26 cellular contexts compared by ENCODE assay signal in genomic region chr22:19710769-19711106, GRCh38. TPM values are rescaled to one million over a fixed set of nuclear protein-coding genes. Genes with fewer than 3 reads are reported as not detected.
A peak's percentile ranks its signal among the peaks of the same experiment; 100 is the strongest.
DNase-seq lines count a peak whose midpoint lies in the region; ATAC-seq, FAIRE-seq and TF ChIP-seq lines count a peak whose summit lies in the region.
"Had no signal": no experiment of that assay in that cellular context is flagged by ENCODE, and none has a peak within 500 bp of the region (broad histone marks: within the 10 kb centered on the region; RNA-seq: fewer than 3 reads in every experiment).

No MANE protein-coding gene starts in this region.

- peaks cover 27% of the 10 kb centered on the region; the same call in 1 of the 2 replicates for H4K20me1 ChIP-seq in K562 (replicated peaks; ENCODE audit: control insufficient read depth, insufficient read depth, low read length)

- WGBS in K562 (ENCODE audit: insufficient coverage, low coverage, missing lambda C conversion rate) = 43% methylated on average over 6 of the region's 6 CpGs

- TF ChIP-seq EP300 in K562 (IDR thresholded peaks at IDR 0.05; ENCODE audit: low read length) = no peak

- in situ Hi-C loops in K562 (cut with MboI) = no loop called here
- in situ Hi-C loops in KBM-7 (cut with MboI; ENCODE audit: low pct_unique_long_range_greater_than_20kb, low sequenced_read_pairs) = no loop called here

- H3K27ac ChIP-seq in K562 (ENCODE audit: extremely low read depth, low read depth, low read length) (no peak overlapping the region), kidney (ENCODE audit: low read depth in 2 of 2, low read length in 2 of 2) (no peak overlapping the region), vagina (peak overlapping the region; percentile 83)
- H3K27ac ChIP-seq: A549, PC-9, SJSA1 had no signal

- H3K36me3 ChIP-seq in GM06990 (ENCODE audit: control insufficient read depth, insufficient read depth, low read length) (no peaks in the 10 kb centered on the region), K562 (ENCODE audit: control insufficient read depth, insufficient read depth, low read length) (no peaks in the 10 kb centered on the region), kidney (ENCODE audit: control insufficient read depth in 1 of 2, insufficient read depth in 2 of 2, low read length in 2 of 2) (no peaks in the 10 kb centered on the region), vagina (no peaks in the 10 kb centered on the region)
- H3K36me3 ChIP-seq: MG63, SJSA1 had no signal

- no peaks in the 10 kb centered on the region for H3K9me3 ChIP-seq in K562 (replicated peaks; ENCODE audit: control insufficient read depth, insufficient read depth, low read depth, low read length)
- H3K9me3 ChIP-seq in kidney (ENCODE audit: control insufficient read depth in 1 of 2, low read length in 2 of 2) = no peaks in the 10 kb centered on the region
- H3K9me3 ChIP-seq in vagina = no peaks in the 10 kb centered on the region
- H3K9me3 ChIP-seq: A549, MG63, SJSA1 had no signal

- TF ChIP-seq CTCF in GM06990 (IDR thresholded peaks at IDR 0.05; ENCODE audit: insufficient read depth, low read length, poor library complexity, severe bottlenecking) (no peak), K562 (IDR thresholded peaks at IDR 0.05 in 2 of 3, conservative IDR thresholded peaks at IDR 0.05 in 1 of 3; ENCODE audit: insufficient read depth in 2 of 3, low read depth in 1 of 3, low read length in 3 of 3) (no peak), kidney (IDR thresholded peaks at IDR 0.05; ENCODE audit: borderline replicate concordance, extremely low read depth, insufficient read depth) (no peak), vagina (IDR thresholded peaks at IDR 0.05) (no peak)

- H3K4me1 ChIP-seq in K562 (replicated peaks in 1 of 2; ENCODE audit: control insufficient read depth in 2 of 2, insufficient read depth in 2 of 2, low read length in 2 of 2) = peaks cover 16 to 62% of the 10 kb centered on the region in 2 experiments
- peaks cover 0 to 4% of the 10 kb centered on the region in 2 donors for H3K4me1 ChIP-seq in kidney (ENCODE audit: control insufficient read depth in 1 of 2, insufficient read depth in 1 of 2, low read depth in 1 of 2, low read length in 2 of 2)
- peaks cover 41% of the 10 kb centered on the region for H3K4me1 ChIP-seq in vagina

- TF ChIP-seq POLR2A in K562 (conservative IDR thresholded peaks at IDR 0.05) (no peak), vagina (IDR thresholded peaks at IDR 0.05) (no peak)

- POLR2A ChIA-PET in K562 (lab: Yijun Ruan, JAX) = interaction anchor here (0.5 to 6.0 kb wide), 10 partner anchors 9 to 588 kb away, joined by 3 to 52 read pairs (median 6); no protein-coding TSS in a partner anchor

- H3K79me2 ChIP-seq in K562 (ENCODE audit: control insufficient read depth, insufficient read depth, low read length) = no peaks in the 10 kb centered on the region; the same call in 2 of the 3 replicates

- H3K4me2 ChIP-seq in K562 (ENCODE audit: insufficient read depth, low read length) = no peak overlapping the region
- H3K4me2 ChIP-seq: A549, PC-9 had no signal

- DNase-seq in GM06990 (ENCODE audit: extremely low read depth, insufficient read length) (peak; percentile 2), K562 (ENCODE audit: extremely low read depth in 1 of 4, low spot score in 3 of 4) (no peak), kidney (peak; percentile 48), vagina (ENCODE audit: extremely low spot score in 2 of 2) (no peak), KBM-7 (no peak), NCI-H345 (lab: John Stamatoyannopoulos, UW) (no peak)
- DNase-seq: AML-193; CD4-positive, alpha-beta memory T cell; COR-L47; DMS53; MG63; NCI-H2029; NCI-H446 treated with DMSO at 0.1 percent for 48 hours; NCI-H526; NCI-H82; NK-92 treated with Interleukin-12 subunit alpha and Interleukin-12 subunit beta, amount 100 ng/mL, for 24 hours; PC-9 had no signal

- H3K9me1 ChIP-seq in K562 (ENCODE audit: control insufficient read depth, insufficient read depth, low read length) = peaks cover 5% of the 10 kb centered on the region

- BruUV-seq in K562 (replicated peaks; lab: Mats Ljungman, UMichigan) = no TSS peak

- no peak for TF ChIP-seq RAD21 in K562 (CRISPR knock-in tag; conservative IDR thresholded peaks at IDR 0.05 in 1 of 2, IDR thresholded peaks at IDR 0.05 in 1 of 2)

- CTCF ChIA-PET in K562 (lab: Yijun Ruan, JAX; ENCODE audit: low intra/inter-chr PET ratio) = interaction anchor here (0.7 kb wide), 1 partner anchor 303 kb away, joined by 3 read pairs; no protein-coding TSS in a partner anchor

- no peak for ATAC-seq in K562
- ATAC-seq in HG02840 (IDR thresholded peaks at IDR 0.05; ENCODE audit: low FRiP score, unreplicated experiment) = no peak
- ATAC-seq: A549, GM12878 had no signal

- intact Hi-C loops in K562 (cut with micrococcal nuclease) (loop anchor here (10.0 kb wide), 1 partner anchor 46 kb away; no protein-coding TSS in a partner anchor), kidney (cut with DNase I) (no loop called here), vagina (cut with DNase I) (no loop called here)

- H2AFZ ChIP-seq in K562 (ENCODE audit: low read depth, low read length) = no peak overlapping the region
- H2AFZ ChIP-seq: PC-9 had no signal

- peaks cover 1% of the 10 kb centered on the region; the same call in 1 of the 2 replicates for H3K27me3 ChIP-seq in GM06990 (replicated peaks; ENCODE audit: control insufficient read depth, insufficient read depth, low read length)
- peaks cover 29 to 55% of the 10 kb centered on the region in 2 experiments; a peak in 4 of 5 replicates for H3K27me3 ChIP-seq in K562 (ENCODE audit: control insufficient read depth in 2 of 2, insufficient read depth in 2 of 2, low read length in 2 of 2)
- H3K27me3 ChIP-seq in vagina = no peaks in the 10 kb centered on the region
- H3K27me3 ChIP-seq: MG63, SJSA1 had no signal

- H3K9ac ChIP-seq in K562 (ENCODE audit: insufficient read depth in 1 of 2, low read depth in 2 of 2, low read length in 2 of 2) = peak overlapping the region in 1 of 2 experiments; percentile 45; a peak in 2 of 4 replicates
- H3K9ac ChIP-seq in kidney (ENCODE audit: low read length in 2 of 2) = no peak overlapping the region

- FAIRE-seq in K562 (lab: Jason Lieb, UNC) (no peak), kidney (lab: Jason Lieb, UNC) (no peak)
- FAIRE-seq: A549, G401.6, GM12878 had no signal

- H3K4me3 ChIP-seq in GM06990 (replicated peaks; ENCODE audit: low read depth, low read length) = no peak overlapping the region
- H3K4me3 ChIP-seq in K562 = no peak overlapping the region
- no peak overlapping the region for H3K4me3 ChIP-seq in kidney (ENCODE audit: low read length in 2 of 2)
- no peak overlapping the region for H3K4me3 ChIP-seq in vagina
- H3K4me3 ChIP-seq: A549, GM12878, MG63, PC-9, SJSA1 had no signal

RNA-seq across cellular contexts. Expression of gene SEPTIN5, which starts 3.6 kb away (rescaled TPM):
- 625 and 1,610 TPM in 2 replicates for total RNA-seq in K562 (2011; cell fraction: chromatin; rRNA removed; ENCODE audit: low replicate concordance)
- 538 and 650 TPM in 2 replicates for total RNA-seq in K562 (2011; cell fraction: nucleolus; rRNA removed)
- total RNA-seq in K562 (2011; cell fraction: nucleoplasm; rRNA removed) = 407 and 495 TPM in 2 replicates
- total RNA-seq in K562 (2014; rRNA removed) (116 and 125 TPM in 2 replicates), K562 (2014; rRNA removed; fragmentation: Illumina TruSeq; extraction: Trizol) (92.5 and 94.6 TPM in 2 replicates), K562 (2015; rRNA removed; fragmentation: Illumina TruSeq; extraction: Trizol) (28.1 and 34.9 TPM in 2 replicates), K562 (2021) (177 and 195 TPM in 2 replicates), kidney (10.4 TPM), vagina (67.3 TPM)
- polyA plus RNA-seq in K562 (2011; rRNA removed) (119 and 238 TPM in 2 replicates), K562 (2014; fragmentation: Illumina TruSeq; extraction: Trizol) (135 and 164 TPM in 2 replicates), K562 (2014; fragmentation: Nextera tagmentation; extraction: Ambion mirVana) (1 to 10 TPM in 1 of 2 experiments, under 1 TPM in 1; 0.03 to 1.9 TPM), K562 (2014; rRNA removed) (129 and 135 TPM in 2 replicates), kidney (ENCODE audit: insufficient read depth, low read depth, low replicate concordance) (13.0 TPM)
- 143 and 156 TPM in 2 replicates for polyA plus RNA-seq in K562 (2011; cell fraction: cytosol; rRNA removed)
- 671 and 957 TPM in 2 replicates for polyA plus RNA-seq in K562 (2011; cell fraction: nucleus; rRNA removed)
- polyA plus RNA-seq in K562 (2012) = 122 and 123 TPM in 2 replicates
- polyA minus RNA-seq in K562 (2011; rRNA and poly(A)+ RNA removed) = 306 and 458 TPM in 2 replicates
- polyA minus RNA-seq in K562 (2011; cell fraction: cytosol; rRNA and poly(A)+ RNA removed) = 83.2 and 205 TPM in 2 replicates
- 284 and 666 TPM in 2 replicates for polyA minus RNA-seq in K562 (2011; cell fraction: nucleus; rRNA and poly(A)+ RNA removed)
- total RNA-seq: CD4-positive, alpha-beta memory T cell; HT-29 had no signal
- polyA plus RNA-seq: CD4-positive, alpha-beta memory T cell had no signal

RNA-seq across cellular contexts. Expression of gene GP1BB, which starts 12.6 kb away (rescaled TPM):
- total RNA-seq in K562 (2011; cell fraction: chromatin; rRNA removed; ENCODE audit: low replicate concordance) = 12.5 and 89.3 TPM in 2 replicates
- total RNA-seq in K562 (2011; cell fraction: nucleolus; rRNA removed) = 145 and 149 TPM in 2 replicates
- 44.7 and 52.3 TPM in 2 replicates for total RNA-seq in K562 (2011; cell fraction: nucleoplasm; rRNA removed)
- 85.2 and 90.0 TPM in 2 replicates for total RNA-seq in K562 (2014; rRNA removed)
- total RNA-seq in K562 (2014; rRNA removed; fragmentation: Illumina TruSeq; extraction: Trizol) = 2.1 and 2.8 TPM in 2 replicates
- 1.6 and 5.2 TPM in 2 replicates for total RNA-seq in K562 (2015; rRNA removed; fragmentation: Illumina TruSeq; extraction: Trizol)
- 139 and 162 TPM in 2 replicates for total RNA-seq in K562 (2021)
- polyA plus RNA-seq in K562 (2011; rRNA removed) = 9.2 and 33.6 TPM in 2 replicates
- 60.0 and 286 TPM in 2 replicates for polyA plus RNA-seq in K562 (2011; cell fraction: cytosol; rRNA removed)
- polyA plus RNA-seq in K562 (2011; cell fraction: nucleus; rRNA removed) = 103 and 165 TPM in 2 replicates
- 49.9 and 97.0 TPM in 2 replicates for polyA plus RNA-seq in K562 (2012)
- 1.6 and 15.2 TPM in 2 replicates for polyA plus RNA-seq in K562 (2014; fragmentation: Illumina TruSeq; extraction: Trizol)
- polyA plus RNA-seq in K562 (2014; fragmentation: Nextera tagmentation; extraction: Ambion mirVana) = 1 to 10 TPM in 1 of 2 experiments, under 1 TPM in 1; 0.69 to 1.1 TPM
- polyA plus RNA-seq in K562 (2014; rRNA removed) = 110 and 150 TPM in 2 replicates
- polyA minus RNA-seq in K562 (2011; rRNA and poly(A)+ RNA removed) = 2.4 and 2.8 TPM in 2 replicates
- polyA minus RNA-seq in K562 (2011; cell fraction: cytosol; rRNA and poly(A)+ RNA removed) = 43.2 and 113 TPM in 2 replicates
- 19.4 and 37.3 TPM in 2 replicates for polyA minus RNA-seq in K562 (2011; cell fraction: nucleus; rRNA and poly(A)+ RNA removed)
- 1.9 TPM for total RNA-seq in kidney
- 4.1 TPM for polyA plus RNA-seq in kidney (ENCODE audit: insufficient read depth, low read depth, low replicate concordance)
- total RNA-seq in vagina = 14.5 TPM
- total RNA-seq: CD4-positive, alpha-beta memory T cell; HT-29; Right ventricle myocardium superior; RPMI7951 had no signal
- polyA plus RNA-seq: CD4-positive, alpha-beta memory T cell had no signal

RNA-seq across cellular contexts. Expression of gene TBX1, which starts 49.8 kb away (rescaled TPM):
- 31.9 and 90.7 TPM in 2 replicates for total RNA-seq in K562 (2011; cell fraction: chromatin; rRNA removed; ENCODE audit: low replicate concordance)
- total RNA-seq in K562 (2011; cell fraction: nucleolus; rRNA removed) = 41.9 and 52.4 TPM in 2 replicates
- total RNA-seq in K562 (2011; cell fraction: nucleoplasm; rRNA removed) = 40.6 and 47.0 TPM in 2 replicates
- total RNA-seq in K562 (2014; rRNA removed) = 8.9 and 14.0 TPM in 2 replicates
- total RNA-seq in K562 (2014; rRNA removed; fragmentation: Illumina TruSeq; extraction: Trizol) = 2.1 and 2.6 TPM in 2 replicates
- 3.5 and 3.9 TPM in 2 replicates for total RNA-seq in K562 (2015; rRNA removed; fragmentation: Illumina TruSeq; extraction: Trizol)
- total RNA-seq in K562 (2021) = 34.2 and 35.0 TPM in 2 replicates
- polyA plus RNA-seq in K562 (2011; rRNA removed) = 2.5 and 9.5 TPM in 2 replicates
- 5.8 and 7.7 TPM in 2 replicates for polyA plus RNA-seq in K562 (2011; cell fraction: cytosol; rRNA removed)
- polyA plus RNA-seq in K562 (2011; cell fraction: nucleus; rRNA removed) = 55.1 and 87.1 TPM in 2 replicates
- polyA plus RNA-seq in K562 (2012) = 12.4 and 14.0 TPM in 2 replicates
- 8.0 and 12.8 TPM in 2 replicates for polyA plus RNA-seq in K562 (2014; fragmentation: Illumina TruSeq; extraction: Trizol)
- under 1 TPM; 0.07 to 0.11 TPM for polyA plus RNA-seq in K562 (2014; fragmentation: Nextera tagmentation; extraction: Ambion mirVana)
- polyA plus RNA-seq in K562 (2014; rRNA removed) = 14.7 and 17.1 TPM in 2 replicates
- polyA minus RNA-seq in K562 (2011; rRNA and poly(A)+ RNA removed) = 2.2 and 5.5 TPM in 2 replicates
- polyA minus RNA-seq in K562 (2011; cell fraction: cytosol; rRNA and poly(A)+ RNA removed) = 5.4 and 22.9 TPM in 2 replicates
- 20.1 and 45.7 TPM in 2 replicates for polyA minus RNA-seq in K562 (2011; cell fraction: nucleus; rRNA and poly(A)+ RNA removed)
- 5.5 TPM for total RNA-seq in kidney
- 0.45 TPM for polyA plus RNA-seq in kidney (ENCODE audit: insufficient read depth, low read depth, low replicate concordance)
- 7.1 TPM for total RNA-seq in vagina
- total RNA-seq: CD4-positive, alpha-beta memory T cell; GM12878; H4; HT-29; RPMI7951 had no signal
- polyA plus RNA-seq: CD4-positive, alpha-beta memory T cell; GM12878 had no signal

Comparison
In these comparisons a context has a peak if more than half of its experiments do, and no peak if none do; other contexts are left out.
1. DNase-seq: peak in GM06990 (single experiment) and kidney (single experiment); none in K562 (0 of 4), vagina (0 of 2), KBM-7 (single experiment) and NCI-H345 (single experiment).